In the genomic region with DNA sequence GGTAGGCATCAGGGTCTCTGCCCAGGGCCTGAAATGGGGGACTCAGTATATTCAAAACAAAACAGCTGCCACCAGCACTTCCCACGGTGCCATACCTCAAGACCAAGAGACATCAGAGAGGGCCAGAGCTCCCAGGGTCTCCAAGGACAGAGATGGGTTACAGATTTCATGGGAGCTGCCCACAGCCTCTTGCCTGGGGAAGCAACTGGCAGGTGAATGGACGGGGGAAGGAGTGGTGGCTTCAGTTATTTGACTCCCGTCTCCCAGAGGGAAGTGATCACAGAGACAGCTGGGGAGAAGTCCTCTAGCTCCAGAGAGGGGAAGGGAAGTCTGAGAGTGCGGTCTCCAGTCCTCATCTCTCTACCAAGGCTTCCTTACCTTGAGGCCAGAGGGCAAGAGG, we compare ENCODE assay signal across 25 cellular contexts. TPM values are rescaled to one million over a fixed set of nuclear protein-coding genes. Genes with fewer than 3 reads are reported as not detected.
DNase-seq lines count a peak whose midpoint lies in the region; ATAC-seq, FAIRE-seq and TF ChIP-seq lines count a peak whose summit lies in the region.
"Had no signal": no experiment of that assay in that cellular context is flagged by ENCODE, and none has a peak within 500 bp of the region (broad histone marks: within the 10 kb centered on the region; RNA-seq: fewer than 3 reads in every experiment).

No MANE protein-coding gene starts in this region.

- TF ChIP-seq CTCF in HFFc6 (IDR thresholded peaks at IDR 0.05) (no peak), astrocyte (IDR thresholded peaks at IDR 0.05; ENCODE audit: insufficient read depth, low read depth, low read length) (no peak), mesothelial cell of epicardium (IDR thresholded peaks at IDR 0.05; ENCODE audit: unreplicated experiment) (no peak), retinal pigment epithelial cell (conservative IDR thresholded peaks at IDR 0.05; ENCODE audit: low read depth, low read length) (no peak), Peyer's patch (IDR thresholded peaks at IDR 0.05) (no peak)

- H3K4me2 ChIP-seq in astrocyte (ENCODE audit: low read length) = peak overlapping the region; percentile 78
- H3K4me2 ChIP-seq: BLaER1 had no signal

- TF ChIP-seq POLR2A in GM12891 (IDR thresholded peaks at IDR 0.05; ENCODE audit: low read depth, low read length) (no peak), Peyer's patch (IDR thresholded peaks at IDR 0.05) (no peak)

- H3K9ac ChIP-seq in astrocyte (ENCODE audit: low read length) = no peak overlapping the region
- H3K9ac ChIP-seq: BLaER1 had no signal

- H3K27ac Mint-ChIP-seq in HFFc6 (peak overlapping the region; percentile 58), astrocyte (ENCODE audit: unreplicated experiment) (peak overlapping the region; percentile 50), mesothelial cell of epicardium (peak overlapping the region; percentile 61)
- H3K27ac Mint-ChIP-seq in naive thymus-derived CD8-positive, alpha-beta T cell = peak overlapping the region in 1 of 10 donors; percentile 32
- H3K27ac Mint-ChIP-seq: CD4-positive, CD25-positive, alpha-beta regulatory T cell had no signal

- POLR2A ChIA-PET in naive thymus-derived CD8-positive, alpha-beta T cell (lab: Charles Lee) = no interaction called here

- H3K27ac ChIP-seq in astrocyte (ENCODE audit: low read depth, low read length) (no peak overlapping the region), Peyer's patch (no peak overlapping the region)
- H3K27ac ChIP-seq: BLaER1 had no signal

- H3K36me3 ChIP-seq in astrocyte (ENCODE audit: insufficient read depth, low read length) (peaks cover 5% of the 10 kb centered on the region), Peyer's patch (peaks cover 0 to 9% (median 0%) of the 10 kb centered on the region in 3 donors)

- FAIRE-seq in astrocyte (lab: Jason Lieb, UNC) = no peak
- FAIRE-seq in GM12891 (lab: Jason Lieb, UNC) = no peak
- FAIRE-seq: A204.1 had no signal

- no peak for DNase-seq in HFFc6
- DNase-seq in astrocyte (ENCODE audit: low read depth) = no peak
- no peak for DNase-seq in mesothelial cell of epicardium (ENCODE audit: low spot score in 2 of 2, unreplicated experiment in 2 of 2)
- no peak for DNase-seq in retinal pigment epithelial cell (ENCODE audit: low read depth)
- no peak for DNase-seq in GM12891 (ENCODE audit: insufficient read length, low spot score)
- DNase-seq in Peyer's patch = no peak
- DNase-seq in naive thymus-derived CD8-positive, alpha-beta T cell = no peak
- DNase-seq in GDM1 (lab: John Stamatoyannopoulos, UW) = no peak
- DNase-seq: CD4-positive, CD25-positive, alpha-beta regulatory T cell; DMS153; Karpas-422; MV-4-11; NCI-H1105; NCI-H1436 treated with DMSO at 0.1 percent for 48 hours; NCI-H1930; NCI-H2107; NCI-H446; NCI-H524 treated with DMSO at 0.1 percent for 48 hours; NCI-H774; PC-3; RPMI8226; SHP77 had no signal

- H3K4me3 Mint-ChIP-seq in HFFc6 (peak overlapping the region; percentile 49; the same call in 1 of the 2 replicates), astrocyte (ENCODE audit: unreplicated experiment) (peak overlapping the region; percentile 50), mesothelial cell of epicardium (no peak overlapping the region)
- H3K4me3 Mint-ChIP-seq in naive thymus-derived CD8-positive, alpha-beta T cell = no peak overlapping the region
- H3K4me3 Mint-ChIP-seq: CD4-positive, CD25-positive, alpha-beta regulatory T cell had no signal

- H2AFZ ChIP-seq in astrocyte (ENCODE audit: low read depth, low read length) = no peak overlapping the region

- H3K4me1 ChIP-seq in astrocyte (ENCODE audit: insufficient read depth, low read length) (peaks cover 52% of the 10 kb centered on the region), Peyer's patch (peaks cover 0 to 5% (median 0%) of the 10 kb centered on the region in 4 donors)

- H3K4me3 ChIP-seq in astrocyte (ENCODE audit: insufficient read depth, low read depth, low read length) (no peak overlapping the region), retinal pigment epithelial cell (ENCODE audit: low read length) (peak overlapping the region; percentile 20), Peyer's patch (no peak overlapping the region)
- H3K4me3 ChIP-seq: BLaER1 had no signal

- H3K36me3 Mint-ChIP-seq in HFFc6 (ENCODE audit: low read depth) = peaks cover 5% of the 10 kb centered on the region
- peaks cover 10% of the 10 kb centered on the region for H3K36me3 Mint-ChIP-seq in astrocyte (ENCODE audit: low read depth, unreplicated experiment)
- H3K36me3 Mint-ChIP-seq in mesothelial cell of epicardium = peaks cover 3% of the 10 kb centered on the region
- H3K36me3 Mint-ChIP-seq in naive thymus-derived CD8-positive, alpha-beta T cell = peaks cover 0 to 10% (median 0%) of the 10 kb centered on the region in 3 donors

- H3K79me2 ChIP-seq in astrocyte (ENCODE audit: insufficient read depth, low read length) = peaks cover 96% of the 10 kb centered on the region

- H4K20me1 ChIP-seq in astrocyte (ENCODE audit: insufficient read depth, low read length) = peaks cover 75% of the 10 kb centered on the region

- no peak for ATAC-seq in naive thymus-derived CD8-positive, alpha-beta T cell
- ATAC-seq: HCT116, PC-3 had no signal

- no peaks in the 10 kb centered on the region for H3K9me3 ChIP-seq in astrocyte (ENCODE audit: insufficient read depth, low read depth, low read length)
- no peaks in the 10 kb centered on the region for H3K9me3 ChIP-seq in Peyer's patch
- H3K9me3 ChIP-seq: BLaER1 had no signal

- H3K4me1 Mint-ChIP-seq in HFFc6 (ENCODE audit: low read depth) = peaks cover 74% of the 10 kb centered on the region
- H3K4me1 Mint-ChIP-seq in astrocyte (ENCODE audit: low read depth, unreplicated experiment) = peaks cover 62% of the 10 kb centered on the region
- peaks cover 32% of the 10 kb centered on the region for H3K4me1 Mint-ChIP-seq in mesothelial cell of epicardium
- peaks cover 0 to 8% (median 2%) of the 10 kb centered on the region in 4 donors for H3K4me1 Mint-ChIP-seq in naive thymus-derived CD8-positive, alpha-beta T cell

- peaks cover 2% of the 10 kb centered on the region for H3K27me3 Mint-ChIP-seq in HFFc6 (ENCODE audit: insufficient read depth)
- no peaks in the 10 kb centered on the region for H3K27me3 Mint-ChIP-seq in astrocyte (ENCODE audit: low read depth, unreplicated experiment)
- no peaks in the 10 kb centered on the region for H3K27me3 Mint-ChIP-seq in mesothelial cell of epicardium (ENCODE audit: low read depth)
- no peaks in the 10 kb centered on the region for H3K27me3 Mint-ChIP-seq in naive thymus-derived CD8-positive, alpha-beta T cell
- H3K27me3 Mint-ChIP-seq: CD4-positive, CD25-positive, alpha-beta regulatory T cell had no signal

- no peaks in the 10 kb centered on the region for H3K27me3 ChIP-seq in astrocyte (ENCODE audit: insufficient read depth, low read length)
- no peaks in the 10 kb centered on the region for H3K27me3 ChIP-seq in Peyer's patch
- H3K27me3 ChIP-seq: BLaER1 had no signal

- H3K9me3 Mint-ChIP-seq in HFFc6 (no peaks in the 10 kb centered on the region), astrocyte (ENCODE audit: unreplicated experiment) (no peaks in the 10 kb centered on the region), mesothelial cell of epicardium (no peaks in the 10 kb centered on the region)
- no peaks in the 10 kb centered on the region for H3K9me3 Mint-ChIP-seq in naive thymus-derived CD8-positive, alpha-beta T cell
- H3K9me3 Mint-ChIP-seq: CD4-positive, CD25-positive, alpha-beta regulatory T cell had no signal

TF ChIP-seq in GM12891, 5 proteins besides CTCF, POLR2A, EP300 and RAD21:
- TF ChIP-seq POU2F2 (IDR thresholded peaks at IDR 0.05; ENCODE audit: low read depth, low read length) (no peak), POLR2AphosphoS5 (IDR thresholded peaks at IDR 0.05; ENCODE audit: low read depth, low read length) (no peak), SPI1 (IDR thresholded peaks at IDR 0.05; ENCODE audit: low read depth, low read length) (no peak), TAF1 (IDR thresholded peaks at IDR 0.05; ENCODE audit: low read depth, low read length) (no peak), PAX5 (IDR thresholded peaks at IDR 0.05; ENCODE audit: insufficient read depth, low read length, severe bottlenecking) (no peak)

RNA-seq across cellular contexts. Expression of gene SFXN5, which starts 15.8 kb away (rescaled TPM):
- total RNA-seq in HFFc6 (2021; fragmentation: NEBNext Ultra II Directional; extraction: Animal tissue kit (Norgen Biotek cat#: 25700)) = 10 to 100 TPM; 10.2 to 17.0 (median 14.7) TPM
- total RNA-seq in astrocyte = 14.9 and 15.9 TPM in 2 replicates
- total RNA-seq in mesothelial cell of epicardium = 18.8 to 20.2 TPM (median 18.9 TPM) in 3 replicates
- polyA plus RNA-seq in GM12891 (2012; ENCODE audit: low read depth, missing spikeins) = 1.8 TPM
- total RNA-seq in Peyer's patch = 10 to 100 TPM; 22.9 to 55.4 (median 41.2) TPM
- total RNA-seq in naive thymus-derived CD8-positive, alpha-beta T cell = 10 to 100 TPM; 17.1 to 20.0 TPM
- 1 to 10 TPM; 1.7 to 3.5 (median 2.6) TPM for polyA plus RNA-seq in naive thymus-derived CD8-positive, alpha-beta T cell

RNA-seq across cellular contexts. Expression of gene RAB11FIP5, which starts 25.4 kb away (rescaled TPM):
- total RNA-seq in HFFc6 (2021; fragmentation: NEBNext Ultra II Directional; extraction: Animal tissue kit (Norgen Biotek cat#: 25700)) = 10 to 100 TPM; 76.7 to 92.0 (median 83.6) TPM
- 56.0 and 70.5 TPM in 2 replicates for total RNA-seq in astrocyte
- 23.3 to 25.4 TPM (median 25.1 TPM) in 3 replicates for total RNA-seq in mesothelial cell of epicardium
- polyA plus RNA-seq in GM12891 (2012; ENCODE audit: low read depth, missing spikeins) = 0.17 TPM
- total RNA-seq in Peyer's patch = 10 to 100 TPM in 1 of 4 donors, 1 to 10 TPM in 3; 5.1 to 10.7 (median 9.3) TPM
- total RNA-seq in naive thymus-derived CD8-positive, alpha-beta T cell = 10 to 100 TPM in 1 of 2 experiments, 1 to 10 TPM in 1; 7.4 to 11.3 TPM
- polyA plus RNA-seq in naive thymus-derived CD8-positive, alpha-beta T cell = 1 to 10 TPM; 4.0 to 7.0 (median 4.3) TPM

Comparison
In these comparisons a context has a peak if more than half of its experiments do, and no peak if none do; other contexts are left out.
1. H3K4me3 Mint-ChIP-seq: peak in HFFc6 (single experiment) and astrocyte (single experiment); none in mesothelial cell of epicardium (single experiment) and naive thymus-derived CD8-positive, alpha-beta T cell (0 of 10).